ENCODE assay signal across 8 cellular contexts in genomic region chr1:5993553-5994510, GRCh38. TPM values are rescaled to one million over a fixed set of nuclear protein-coding genes. Genes with fewer than 3 reads are reported as not detected.
DNase-seq lines count a peak whose midpoint lies in the region; ATAC-seq and TF ChIP-seq lines count a peak whose summit lies in the region.

No MANE protein-coding gene starts in this region.

- in situ Hi-C loops in brain microvascular endothelial cell (cut with HindIII; ENCODE audit: low pct_ligation_motif_present, low sequenced_read_pairs): no loop called here

- H3K27me3 ChIP-seq in brain microvascular endothelial cell (replicated peaks): no peaks in the 10 kb centered on the region
- H3K27me3 ChIP-seq in mononuclear cell (ENCODE audit: insufficient read depth, low read length): no peaks in the 10 kb centered on the region

- peak; percentile 31 for DNase-seq in COLO668 (lab: John Stamatoyannopoulos, UW; ENCODE audit: unreplicated experiment)
- peak; percentile 21 for DNase-seq in NCI-H69 (lab: John Stamatoyannopoulos, UW)
- DNase-seq in brain microvascular endothelial cell: no peak
- DNase-seq in activated gamma-delta T cell (lab: John Stamatoyannopoulos, UW): no peak
- no peak for DNase-seq in NCI-H82 treated with DMSO at 0.1 percent for 48 hours (lab: John Stamatoyannopoulos, UW; ENCODE audit: unreplicated experiment)
- DNase-seq in HEK293T (ENCODE audit: extremely low spot score): no peak

- CTCF ChIA-PET in HEK293T (lab: Yijun Ruan, JAX): interaction anchor here (0.8 to 1.3 kb wide), 2 partner anchors 8 to 211 kb away, joined by 3 read pairs; no protein-coding TSS in a partner anchor

- ATAC-seq in GM21360 (IDR thresholded peaks at IDR 0.05; ENCODE audit: unreplicated experiment): no peak

- no peak for TF ChIP-seq CTCF in brain microvascular endothelial cell (IDR thresholded peaks at IDR 0.05; ENCODE audit: low read depth, low read length, missing control alignments)

- no peaks in the 10 kb centered on the region for H3K36me3 ChIP-seq in brain microvascular endothelial cell (replicated peaks)

- POLR2A ChIA-PET in HEK293T (lab: Yijun Ruan, JAX): interaction anchor here (1.0 to 2.3 kb wide), 2 partner anchors 9 to 26 kb away, joined by 3 to 12 read pairs; no protein-coding TSS in a partner anchor

- H3K27ac ChIP-seq in brain microvascular endothelial cell: no peak overlapping the region

- H3K9me3 ChIP-seq in mononuclear cell (ENCODE audit: low read depth, low read length): no peaks in the 10 kb centered on the region

- H3K4me3 ChIP-seq in brain microvascular endothelial cell (ENCODE audit: low read depth, low read length) (peak overlapping the region; percentile 64), mononuclear cell (ENCODE audit: low read length) (peak overlapping the region; percentile 70)

- peaks cover 35% of the 10 kb centered on the region for H3K4me1 ChIP-seq in mononuclear cell (ENCODE audit: insufficient read depth, low read length)

TF ChIP-seq in HEK293T, 16 proteins besides CTCF, POLR2A, EP300 and RAD21:
- no peak for TF ChIP-seq SUZ12 (IDR thresholded peaks at IDR 0.05)
- no peak for TF ChIP-seq HDGF (IDR thresholded peaks at IDR 0.05; ENCODE audit: borderline replicate concordance)
- no peak for TF ChIP-seq L3MBTL2 (conservative IDR thresholded peaks at IDR 0.05)
- no peak for TF ChIP-seq TARDBP (IDR thresholded peaks at IDR 0.05)
- TF ChIP-seq ARNT (IDR thresholded peaks at IDR 0.05): no peak
- TF ChIP-seq SP1 (IDR thresholded peaks at IDR 0.05): no peak
- TF ChIP-seq NFRKB (IDR thresholded peaks at IDR 0.05): no peak
- no peak for TF ChIP-seq BHLHE40 (IDR thresholded peaks at IDR 0.05; ENCODE audit: borderline replicate concordance)
- no peak for TF ChIP-seq ELF4 (IDR thresholded peaks at IDR 0.05)
- TF ChIP-seq CTBP1 (IDR thresholded peaks at IDR 0.05; ENCODE audit: borderline replicate concordance): no peak
- TF ChIP-seq FOXK2 (IDR thresholded peaks at IDR 0.05): no peak

RNA-seq across cellular contexts. Expression of gene NPHP4, which starts 1.6 kb away (rescaled TPM):
- total RNA-seq in mononuclear cell: 2.7 TPM

RNA-seq across cellular contexts. Expression of gene KCNAB2, which starts 51.9 kb away (rescaled TPM):
- 66.3 TPM for total RNA-seq in mononuclear cell

Comparison
In these comparisons a context has a peak if more than half of its experiments do, and no peak if none do; other contexts are left out.
1. DNase-seq: peak in COLO668 (single experiment) and NCI-H69 (single experiment); none in brain microvascular endothelial cell (single experiment), activated gamma-delta T cell (single experiment), NCI-H82 treated with DMSO at 0.1 percent for 48 hours (single experiment) and HEK293T (single experiment).